ENCODE assay signal across 7 cellular contexts in the genomic region with DNA sequence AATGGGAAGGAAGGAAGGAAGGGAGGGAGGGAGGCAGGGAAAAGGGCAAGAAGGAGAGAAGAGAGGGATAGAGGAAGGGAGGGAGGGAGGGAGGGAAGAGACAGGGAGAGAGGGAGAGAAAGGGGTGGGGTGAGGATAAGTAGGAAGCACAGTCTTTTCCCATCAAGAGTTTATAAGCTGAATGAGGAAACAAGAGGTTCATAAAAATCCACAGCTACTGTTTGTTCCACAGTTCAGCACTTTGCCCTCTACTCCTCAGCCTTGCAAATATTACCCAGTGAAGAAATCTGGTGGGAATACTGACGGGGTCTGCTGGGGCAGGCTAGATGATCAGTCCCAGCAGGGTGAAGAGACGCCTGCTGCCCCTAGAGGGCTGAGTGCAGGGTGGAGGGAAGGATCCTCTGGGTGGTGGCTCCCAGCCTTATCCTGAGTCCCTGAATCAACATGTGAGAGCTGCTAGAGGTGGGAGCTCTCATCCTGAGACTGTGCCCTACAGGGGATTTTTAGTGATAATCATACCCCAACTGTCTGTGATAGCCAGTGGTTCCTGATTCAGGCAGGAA.
DNase-seq lines count a peak whose midpoint lies in the region; ATAC-seq and TF ChIP-seq lines count a peak whose summit lies in the region.
"Not testable (repeated sequence)": the region's sequence is repeated elsewhere in the genome, so short reads cannot be mapped to it uniquely, and the experiment has no call there.

No MANE protein-coding gene starts in this region.

- not testable (repeated sequence) for H4K8ac ChIP-seq in mesendoderm (ENCODE audit: low read depth, low read length)

- not testable (repeated sequence) for H4K5ac ChIP-seq in mesendoderm (ENCODE audit: low read length)

- not testable (repeated sequence) for H2BK5ac ChIP-seq in mesendoderm (ENCODE audit: low read length)

- not testable (repeated sequence) for H3K4ac ChIP-seq in mesendoderm (ENCODE audit: low read depth, low read length)

- not testable (repeated sequence) for H3K18ac ChIP-seq in mesendoderm (ENCODE audit: low read length)

- not testable (repeated sequence) for H3K4me1 Mint-ChIP-seq in WTC11; progenitor cell of endocrine pancreas (ENCODE audit: low read depth)

- not testable (repeated sequence) for H3K36me3 Mint-ChIP-seq in WTC11; progenitor cell of endocrine pancreas (ENCODE audit: insufficient read depth)

- H3K23ac ChIP-seq in mesendoderm (ENCODE audit: low read length), result not testable (repeated sequence)

- not testable (repeated sequence) for H3K79me1 ChIP-seq in mesendoderm (ENCODE audit: low read length)

- CTCF ChIA-PET in WTC11 (lab: Charles Lee), result not testable (repeated sequence)

- not testable (repeated sequence) for H3K27ac Mint-ChIP-seq in WTC11, progenitor cell of endocrine pancreas

- H3K4me3 ChIP-seq in DND-41 (ENCODE audit: low read depth in 1 of 2, low read length in 2 of 2); RWPE2 (ENCODE audit: severe bottlenecking); mesendoderm (ENCODE audit: low read length): not testable (repeated sequence)

- not testable (repeated sequence) for H4K20me1 ChIP-seq in DND-41 (ENCODE audit: insufficient read depth, low read length)

- not testable (repeated sequence) for H3K27ac ChIP-seq in DND-41 (ENCODE audit: low read length); RWPE2 (ENCODE audit: poor library complexity, severe bottlenecking); foreskin keratinocyte; mesendoderm (ENCODE audit: low read depth, low read length)

- H2AK5ac ChIP-seq in mesendoderm (ENCODE audit: low read length), result not testable (repeated sequence)

- not testable (repeated sequence) for H2BK120ac ChIP-seq in mesendoderm (ENCODE audit: low read depth, low read length)

- H3K9me3 Mint-ChIP-seq in WTC11; progenitor cell of endocrine pancreas (ENCODE audit: low read depth): not testable (repeated sequence)

- WGBS in mesendoderm (ENCODE audit: extremely low coverage, insufficient coverage, low lambda C conversion rate), result no CpG with 5 or more reads among the region's 2 CpGs

- not testable (repeated sequence) for TF ChIP-seq CTCF in DND-41 (IDR thresholded peaks at IDR 0.05; ENCODE audit: borderline replicate concordance, extremely low read depth, low read length, poor library complexity, severe bottlenecking); RWPE2 (IDR thresholded peaks at IDR 0.05; ENCODE audit: poor library complexity, severe bottlenecking); WTC11 (IDR thresholded peaks at IDR 0.05); foreskin keratinocyte (conservative IDR thresholded peaks at IDR 0.05)
- peak; percentile 27 for TF ChIP-seq CTCF in progenitor cell of endocrine pancreas (IDR thresholded peaks at IDR 0.05; ENCODE audit: unreplicated experiment)

- H2BK15ac ChIP-seq in mesendoderm (replicated peaks; ENCODE audit: low read depth), result not testable (repeated sequence)

- DNase-seq in DND-41; RWPE2 (ENCODE audit: low spot score); WTC11 (ENCODE audit: low spot score); foreskin keratinocyte; progenitor cell of endocrine pancreas (ENCODE audit: low spot score, unreplicated experiment): not testable (repeated sequence)
- DNase-seq in NCI-H82 (lab: John Stamatoyannopoulos, UW), result peak; percentile 0
- peak; percentile 1 for DNase-seq in mesendoderm

- H3K4me3 Mint-ChIP-seq in WTC11; progenitor cell of endocrine pancreas (ENCODE audit: low read depth): not testable (repeated sequence)

- H3K36me3 ChIP-seq in DND-41 (ENCODE audit: insufficient read depth, low read length); RWPE2 (ENCODE audit: low read depth); mesendoderm (ENCODE audit: control insufficient read depth, insufficient read depth, low read length): not testable (repeated sequence)

- not testable (repeated sequence) for H3K4me2 ChIP-seq in DND-41 (ENCODE audit: insufficient read depth, low read length); mesendoderm (ENCODE audit: low read length)

- H3K4me1 ChIP-seq in DND-41 (ENCODE audit: insufficient read depth, low read length), result peaks cover 25% of the 10 kb centered on the region
- not testable (repeated sequence) for H3K4me1 ChIP-seq in RWPE2 (ENCODE audit: insufficient read depth, poor library complexity, severe bottlenecking); foreskin keratinocyte; mesendoderm (ENCODE audit: control insufficient read depth, low read depth, low read length)

- POLR2A ChIA-PET in WTC11 (lab: Charles Lee), result not testable (repeated sequence)

- not testable (repeated sequence) for H3K56ac ChIP-seq in mesendoderm (ENCODE audit: low read length)

- H2AFZ ChIP-seq in DND-41 (ENCODE audit: low read depth, low read length), result not testable (repeated sequence)

- not testable (repeated sequence) for H3K27me3 ChIP-seq in DND-41 (ENCODE audit: insufficient read depth, low read length, poor library complexity); RWPE2 (ENCODE audit: insufficient read depth, poor library complexity, severe bottlenecking); foreskin keratinocyte; mesendoderm (ENCODE audit: insufficient read depth, low read length, poor library complexity)

- not testable (repeated sequence) for H3K9me3 ChIP-seq in DND-41 (ENCODE audit: insufficient read depth, low read length, severe bottlenecking); RWPE2 (ENCODE audit: severe bottlenecking)

- not testable (repeated sequence) for H3K79me2 ChIP-seq in DND-41 (ENCODE audit: insufficient read depth, low read length); mesendoderm (ENCODE audit: control insufficient read depth, insufficient read depth, low read length)

- H3K27me3 Mint-ChIP-seq in WTC11 (ENCODE audit: low read depth); progenitor cell of endocrine pancreas: not testable (repeated sequence)

- ATAC-seq in DND-41 (ENCODE audit: insufficient read depth, low read depth) (peak; percentile 47; the same call in 1 of the 3 replicates), RWPE2 (ENCODE audit: low read depth) (peak; percentile 52; the same call in 2 of the 3 replicates), WTC11 (peak; percentile 80), foreskin keratinocyte (peak; percentile 50)

- not testable (repeated sequence) for H3K9ac ChIP-seq in DND-41 (ENCODE audit: low read depth, low read length); mesendoderm (ENCODE audit: low read length)
